In the genomic region with DNA sequence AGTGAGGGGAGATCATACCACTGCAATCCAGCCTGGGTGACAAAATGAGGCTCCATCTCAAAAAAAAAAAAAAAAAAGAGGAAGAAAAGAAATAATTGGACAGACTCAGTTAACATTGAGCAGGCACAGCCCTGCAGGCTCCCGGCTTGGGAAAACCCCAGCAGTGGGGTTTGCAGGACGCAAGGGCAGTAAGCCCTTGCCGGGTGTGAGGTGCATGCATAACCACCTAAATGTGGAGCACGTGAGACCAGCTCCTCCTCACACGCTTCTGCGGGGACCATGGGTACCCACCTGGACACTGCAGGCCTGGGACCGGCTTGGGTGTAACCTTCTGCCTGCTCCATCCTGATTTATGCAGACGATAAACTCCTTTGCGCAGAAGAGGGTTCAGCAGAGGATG, we compare ENCODE assay signal across 8 cellular contexts. TPM values are rescaled to one million over a fixed set of nuclear protein-coding genes. Genes with fewer than 3 reads are reported as not detected.
"Had no signal": no experiment of that assay in that cellular context is flagged by ENCODE, and none has a peak within 500 bp of the region (broad histone marks: within the 10 kb centered on the region; RNA-seq: fewer than 3 reads in every experiment).

No MANE protein-coding gene starts in this region.

- H3K4me1 Mint-ChIP-seq: GM23338 had no signal

- H3K4me3 Mint-ChIP-seq: GM23338, H9 had no signal

- ATAC-seq: GM23338, K562 had no signal

- H3K4me3 ChIP-seq: GM23338, K562 had no signal

- FAIRE-seq: H1, H54, K562 had no signal

- H3K27ac Mint-ChIP-seq: GM23338 had no signal

- DNase-seq: H9, HCEC 1CT, IMR-90 had no signal

RNA-seq across cellular contexts. Expression of gene SLC6A18, which starts 4.8 kb away (rescaled TPM):
- total RNA-seq: GM23338, H1, H9, HT-29, IMR-90, K562 had no signal
- polyA plus RNA-seq: GM23338, H1, IMR-90, K562 had no signal

RNA-seq across cellular contexts. Expression of gene SLC6A19, which starts 19.0 kb away (rescaled TPM):
- total RNA-seq: GM23338, H1, H9, HT-29, IMR-90 had no signal
- polyA plus RNA-seq: GM23338, IMR-90 had no signal
